In the genomic region with DNA sequence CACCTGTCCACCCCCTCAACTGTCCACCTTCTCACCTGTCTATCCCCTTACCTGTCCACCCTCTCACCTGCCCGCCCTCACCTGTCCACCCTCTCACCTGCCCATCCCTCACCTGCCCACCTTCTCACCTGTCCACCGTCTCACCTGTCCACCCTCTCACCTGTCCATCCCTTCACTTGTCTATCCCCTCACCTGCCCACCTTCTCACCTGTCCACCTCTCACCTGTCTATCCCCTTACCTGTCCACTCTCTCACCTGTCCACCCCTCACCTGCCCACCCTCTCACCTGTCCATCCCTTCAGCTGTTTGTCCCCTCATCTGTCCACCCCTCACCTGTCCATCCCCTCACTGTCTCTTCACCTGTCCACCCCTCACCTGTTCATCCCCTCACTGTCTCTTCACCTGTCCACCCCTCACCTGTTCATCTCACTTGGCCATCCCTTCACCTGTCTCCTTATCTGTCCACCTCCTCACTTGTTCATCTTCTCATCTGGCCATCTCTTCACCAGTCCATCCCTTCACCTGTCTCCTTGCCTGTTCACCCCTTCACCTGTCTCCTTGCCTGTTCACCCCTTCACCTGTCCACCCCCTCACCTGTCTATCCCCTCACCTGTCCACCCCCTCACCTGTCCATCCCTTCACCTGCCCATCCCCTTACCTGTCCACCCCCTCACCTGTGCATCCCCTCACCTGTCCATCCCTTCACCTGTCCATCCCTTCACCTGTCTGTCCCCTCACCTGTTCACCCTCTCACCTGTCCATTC, we compare ENCODE assay signal across 29 cellular contexts. TPM values are rescaled to one million over a fixed set of nuclear protein-coding genes. Genes with fewer than 3 reads are reported as not detected.
A peak's percentile ranks its signal among the peaks of the same experiment; 100 is the strongest.
DNase-seq lines count a peak whose midpoint lies in the region; ATAC-seq and TF ChIP-seq lines count a peak whose summit lies in the region.
"Had no signal": no experiment of that assay in that cellular context is flagged by ENCODE, and none has a peak within 500 bp of the region (broad histone marks: within the 10 kb centered on the region; RNA-seq: fewer than 3 reads in every experiment).

No MANE protein-coding gene starts in this region.

- DNase-seq in activated naive CD4-positive, alpha-beta T cell treated with anti-CD3 and anti-CD28 coated beads, Interleukin-2, amount 50 U/mL, for 72 hours (ENCODE audit: low spot score in 2 of 2), result no peak
- no peak for DNase-seq in activated naive CD4-positive, alpha-beta T cell (lab: John Stamatoyannopoulos, UW)
- no peak for DNase-seq in stimulated activated naive B cell treated with anti-CD40 and anti-IgM and Interleukin-4, amounts not matched to agents 10 μg/mL and 1 μg/mL and 100 μg/mL, for 72 hours
- DNase-seq in NCI-H146 treated with DMSO at 0.1 percent for 48 hours (lab: John Stamatoyannopoulos, UW; ENCODE audit: unreplicated experiment), result no peak
- DNase-seq: activated CD4-positive, alpha-beta T cell treated with anti-CD3 and anti-CD28 coated beads for 1 hour; body of pancreas; Calu3; DND-41; effector CD8-positive, alpha-beta T cell; heart right ventricle; KBM-7; left cardiac atrium; mesendoderm; MG63; NCI-H1436; NCI-H524 treated with DMSO at 0.1 percent for 48 hours; SHP77 treated with DMSO at 0.1 percent for 48 hours; SW 1271 had no signal

- H3K4me1 Mint-ChIP-seq in dendritic cell treated with granulocyte-macrophage colony-stimulating factor and Interleukin-4, amounts not matched to agents 40 ng/mL and 50 ng/mL, for 4 days (ENCODE audit: low read depth), result peaks cover 12% of the 10 kb centered on the region
- H3K4me1 Mint-ChIP-seq in stimulated activated naive B cell treated with anti-CD40 and anti-IgM and Interleukin-4, amounts not matched to agents 10 μg/mL and 1 μg/mL and 100 μg/mL, for 72 hours, result peaks cover 15 to 17% of the 10 kb centered on the region in 2 donors

- CTCF ChIA-PET in HEK293 (lab: Yijun Ruan, JAX), result no interaction called here

- peaks cover 6% of the 10 kb centered on the region for H3K27me3 Mint-ChIP-seq in dendritic cell treated with granulocyte-macrophage colony-stimulating factor and Interleukin-4, amounts not matched to agents 40 ng/mL and 50 ng/mL, for 4 days
- H3K27me3 Mint-ChIP-seq in stimulated activated naive B cell treated with anti-CD40 and anti-IgM and Interleukin-4, amounts not matched to agents 10 μg/mL and 1 μg/mL and 100 μg/mL, for 72 hours, result peaks cover 13 to 16% of the 10 kb centered on the region in 2 donors

- no peaks in the 10 kb centered on the region for H3K4me1 ChIP-seq in HEK293 (ENCODE audit: control insufficient read depth, insufficient read depth, low read length)

- peaks cover 10 to 15% of the 10 kb centered on the region in 2 donors for H3K9me3 Mint-ChIP-seq in activated naive CD4-positive, alpha-beta T cell treated with anti-CD3 and anti-CD28 coated beads, Interleukin-2, amount 50 U/mL, for 72 hours
- peaks cover 9% of the 10 kb centered on the region for H3K9me3 Mint-ChIP-seq in dendritic cell treated with granulocyte-macrophage colony-stimulating factor and Interleukin-4, amounts not matched to agents 40 ng/mL and 50 ng/mL, for 4 days
- H3K9me3 Mint-ChIP-seq in stimulated activated naive B cell treated with anti-CD40 and anti-IgM and Interleukin-4, amounts not matched to agents 10 μg/mL and 1 μg/mL and 100 μg/mL, for 72 hours, result peaks cover 14 to 15% of the 10 kb centered on the region in 2 donors

- no peak for ATAC-seq in activated naive CD4-positive, alpha-beta T cell treated with anti-CD3 and anti-CD28 coated beads, Interleukin-2, amount 50 U/mL, for 72 hours
- ATAC-seq in stimulated activated naive B cell treated with anti-CD40 and anti-IgM and Interleukin-4, amounts not matched to agents 10 μg/mL and 1 μg/mL and 100 μg/mL, for 72 hours (replicated peaks), result no peak
- ATAC-seq in GM21528 (IDR thresholded peaks at IDR 0.05; ENCODE audit: low FRiP score, unreplicated experiment), result no peak
- no peak for ATAC-seq in HG02870 (IDR thresholded peaks at IDR 0.05; ENCODE audit: unreplicated experiment)
- ATAC-seq: body of pancreas, heart right ventricle, left cardiac atrium had no signal

- POLR2A ChIA-PET in HEK293 (lab: Yijun Ruan, JAX), result no interaction called here

- peak overlapping the region; percentile 73 to 75 for H3K27ac Mint-ChIP-seq in activated naive CD4-positive, alpha-beta T cell treated with anti-CD3 and anti-CD28 coated beads, Interleukin-2, amount 50 U/mL, for 72 hours
- peak overlapping the region; percentile 28 for H3K27ac Mint-ChIP-seq in dendritic cell treated with granulocyte-macrophage colony-stimulating factor and Interleukin-4, amounts not matched to agents 40 ng/mL and 50 ng/mL, for 4 days
- peak overlapping the region; percentile 70 for H3K27ac Mint-ChIP-seq in stimulated activated naive B cell treated with anti-CD40 and anti-IgM and Interleukin-4, amounts not matched to agents 10 μg/mL and 1 μg/mL and 100 μg/mL, for 72 hours

- peaks cover 4 to 13% of the 10 kb centered on the region in 2 experiments; a peak in 2 of 3 replicates for H3K36me3 ChIP-seq in HEK293 (ENCODE audit: control insufficient read depth in 2 of 2, insufficient read depth in 1 of 2, low read length in 2 of 2)
- H3K36me3 ChIP-seq: MG63, thoracic aorta had no signal

- peaks cover 0 to 8% of the 10 kb centered on the region in 2 donors for H3K36me3 Mint-ChIP-seq in activated naive CD4-positive, alpha-beta T cell treated with anti-CD3 and anti-CD28 coated beads, Interleukin-2, amount 50 U/mL, for 72 hours
- peaks cover 8% of the 10 kb centered on the region for H3K36me3 Mint-ChIP-seq in dendritic cell treated with granulocyte-macrophage colony-stimulating factor and Interleukin-4, amounts not matched to agents 40 ng/mL and 50 ng/mL, for 4 days (ENCODE audit: low read depth)
- H3K36me3 Mint-ChIP-seq in stimulated activated naive B cell treated with anti-CD40 and anti-IgM and Interleukin-4, amounts not matched to agents 10 μg/mL and 1 μg/mL and 100 μg/mL, for 72 hours, result peaks cover 5 to 25% of the 10 kb centered on the region in 2 donors

- no peak overlapping the region for H3K4me3 ChIP-seq in HEK293 (ENCODE audit: low read depth, low read length)
- H3K4me3 ChIP-seq: body of pancreas, heart right ventricle, MG63, thoracic aorta had no signal

- H3K27ac ChIP-seq in HEK293 (ENCODE audit: extremely low read depth, low read depth, low read length), result no peak overlapping the region
- H3K27ac ChIP-seq: body of pancreas, C4-2B, heart right ventricle, thoracic aorta had no signal

- no peaks in the 10 kb centered on the region for H3K9me3 ChIP-seq in HEK293 (ENCODE audit: control insufficient read depth, insufficient read depth, low read depth, low read length)
- H3K9me3 ChIP-seq: body of pancreas, heart right ventricle, MG63, thoracic aorta had no signal

- TF ChIP-seq CTCF in HEK293 (tag by site-specific recombination; IDR thresholded peaks at IDR 0.05), result no peak

- intact Hi-C loops in dendritic cell treated with granulocyte-macrophage colony-stimulating factor and Interleukin-4, amounts not matched to agents 40 ng/mL and 50 ng/mL, for 4 days (cut with micrococcal nuclease), result no loop called here

- H3K4me3 Mint-ChIP-seq in dendritic cell treated with granulocyte-macrophage colony-stimulating factor and Interleukin-4, amounts not matched to agents 40 ng/mL and 50 ng/mL, for 4 days, result no peak overlapping the region
- H3K4me3 Mint-ChIP-seq in stimulated activated naive B cell treated with anti-CD40 and anti-IgM and Interleukin-4, amounts not matched to agents 10 μg/mL and 1 μg/mL and 100 μg/mL, for 72 hours, result peak overlapping the region in 1 of 2 donors; percentile 62
- H3K4me3 Mint-ChIP-seq: activated T-helper 1 cell treated with anti-CD3 and anti-CD28 coated beads, Interleukin-12 subunit alpha, Interleukin-12 subunit beta, Interleukin-2, Interleukin-4 antibody, amounts not matched to agents 30 ng/mL and 10 ng/mL and 1 ng/mL, durations not matched to agents 14 hours and 24 hours and 36 hours had no signal

TF ChIP-seq in HEK293, 187 proteins besides CTCF, POLR2A, EP300 and RAD21 (continues in another document):
- TF ChIP-seq, protein P1, sequence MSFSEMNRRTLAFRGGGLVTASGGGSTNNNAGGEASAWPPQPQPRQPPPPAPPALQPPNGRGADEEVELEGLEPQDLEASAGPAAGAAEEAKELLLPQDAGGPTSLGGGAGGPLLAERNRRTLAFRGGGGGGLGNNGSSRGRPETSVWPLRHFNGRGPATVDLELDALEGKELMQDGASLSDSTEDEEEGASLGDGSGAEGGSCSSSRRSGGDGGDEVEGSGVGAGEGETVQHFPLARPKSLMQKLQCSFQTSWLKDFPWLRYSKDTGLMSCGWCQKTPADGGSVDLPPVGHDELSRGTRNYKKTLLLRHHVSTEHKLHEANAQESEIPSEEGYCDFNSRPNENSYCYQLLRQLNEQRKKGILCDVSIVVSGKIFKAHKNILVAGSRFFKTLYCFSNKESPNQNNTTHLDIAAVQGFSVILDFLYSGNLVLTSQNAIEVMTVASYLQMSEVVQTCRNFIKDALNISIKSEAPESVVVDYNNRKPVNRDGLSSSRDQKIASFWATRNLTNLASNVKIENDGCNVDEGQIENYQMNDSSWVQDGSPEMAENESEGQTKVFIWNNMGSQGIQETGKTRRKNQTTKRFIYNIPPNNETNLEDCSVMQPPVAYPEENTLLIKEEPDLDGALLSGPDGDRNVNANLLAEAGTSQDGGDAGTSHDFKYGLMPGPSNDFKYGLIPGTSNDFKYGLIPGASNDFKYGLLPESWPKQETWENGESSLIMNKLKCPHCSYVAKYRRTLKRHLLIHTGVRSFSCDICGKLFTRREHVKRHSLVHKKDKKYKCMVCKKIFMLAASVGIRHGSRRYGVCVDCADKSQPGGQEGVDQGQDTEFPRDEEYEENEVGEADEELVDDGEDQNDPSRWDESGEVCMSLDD (tag by site-specific recombination; IDR thresholded peaks at IDR 0.05), result 0 out of 2 replicates have a peak, but pooled peaks have one; percentile 31
- TF ChIP-seq, protein P2, sequence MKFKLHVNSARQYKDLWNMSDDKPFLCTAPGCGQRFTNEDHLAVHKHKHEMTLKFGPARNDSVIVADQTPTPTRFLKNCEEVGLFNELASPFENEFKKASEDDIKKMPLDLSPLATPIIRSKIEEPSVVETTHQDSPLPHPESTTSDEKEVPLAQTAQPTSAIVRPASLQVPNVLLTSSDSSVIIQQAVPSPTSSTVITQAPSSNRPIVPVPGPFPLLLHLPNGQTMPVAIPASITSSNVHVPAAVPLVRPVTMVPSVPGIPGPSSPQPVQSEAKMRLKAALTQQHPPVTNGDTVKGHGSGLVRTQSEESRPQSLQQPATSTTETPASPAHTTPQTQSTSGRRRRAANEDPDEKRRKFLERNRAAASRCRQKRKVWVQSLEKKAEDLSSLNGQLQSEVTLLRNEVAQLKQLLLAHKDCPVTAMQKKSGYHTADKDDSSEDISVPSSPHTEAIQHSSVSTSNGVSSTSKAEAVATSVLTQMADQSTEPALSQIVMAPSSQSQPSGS (tag by site-specific recombination; IDR thresholded peaks at IDR 0.05; ENCODE audit: low read depth), result no peak

RNA-seq across cellular contexts. Expression of a gene that starts 12.7 kb away (rescaled TPM):
- total RNA-seq in activated naive CD4-positive, alpha-beta T cell treated with anti-CD3 and anti-CD28 coated beads, Interleukin-2, amount 50 U/mL, for 72 hours, result 1 to 10 TPM; 1.6 to 5.5 TPM

RNA-seq across cellular contexts. Expression of a gene that starts 29.3 kb away (rescaled TPM):
- not detected for total RNA-seq in activated naive CD4-positive, alpha-beta T cell treated with anti-CD3 and anti-CD28 coated beads, Interleukin-2, amount 50 U/mL, for 72 hours
- total RNA-seq: activated T-helper 1 cell treated with anti-CD3 and anti-CD28 coated beads, Interleukin-12 subunit alpha, Interleukin-12 subunit beta, Interleukin-2, Interleukin-4 antibody, amounts not matched to agents 30 ng/mL and 10 ng/mL and 1 ng/mL, durations not matched to agents 14 hours and 24 hours and 36 hours; body of pancreas; Calu3; chondrocyte; myocyte; osteocyte; renal cortical epithelial cell; thoracic aorta had no signal

RNA-seq across cellular contexts. Expression of a gene that starts 52.2 kb away (rescaled TPM):
- 10 to 100 TPM in 1 of 2 donors, 1 to 10 TPM in 1; 2.0 to 17.4 TPM for total RNA-seq in activated naive CD4-positive, alpha-beta T cell treated with anti-CD3 and anti-CD28 coated beads, Interleukin-2, amount 50 U/mL, for 72 hours

RNA-seq across cellular contexts. Expression of a gene that starts 54.5 kb away (rescaled TPM):
- 10 to 100 TPM; 48.7 to 86.4 TPM for total RNA-seq in activated naive CD4-positive, alpha-beta T cell treated with anti-CD3 and anti-CD28 coated beads, Interleukin-2, amount 50 U/mL, for 72 hours
